Comparison of ENCODE assay signal across 8 cellular contexts in the genomic region with DNA sequence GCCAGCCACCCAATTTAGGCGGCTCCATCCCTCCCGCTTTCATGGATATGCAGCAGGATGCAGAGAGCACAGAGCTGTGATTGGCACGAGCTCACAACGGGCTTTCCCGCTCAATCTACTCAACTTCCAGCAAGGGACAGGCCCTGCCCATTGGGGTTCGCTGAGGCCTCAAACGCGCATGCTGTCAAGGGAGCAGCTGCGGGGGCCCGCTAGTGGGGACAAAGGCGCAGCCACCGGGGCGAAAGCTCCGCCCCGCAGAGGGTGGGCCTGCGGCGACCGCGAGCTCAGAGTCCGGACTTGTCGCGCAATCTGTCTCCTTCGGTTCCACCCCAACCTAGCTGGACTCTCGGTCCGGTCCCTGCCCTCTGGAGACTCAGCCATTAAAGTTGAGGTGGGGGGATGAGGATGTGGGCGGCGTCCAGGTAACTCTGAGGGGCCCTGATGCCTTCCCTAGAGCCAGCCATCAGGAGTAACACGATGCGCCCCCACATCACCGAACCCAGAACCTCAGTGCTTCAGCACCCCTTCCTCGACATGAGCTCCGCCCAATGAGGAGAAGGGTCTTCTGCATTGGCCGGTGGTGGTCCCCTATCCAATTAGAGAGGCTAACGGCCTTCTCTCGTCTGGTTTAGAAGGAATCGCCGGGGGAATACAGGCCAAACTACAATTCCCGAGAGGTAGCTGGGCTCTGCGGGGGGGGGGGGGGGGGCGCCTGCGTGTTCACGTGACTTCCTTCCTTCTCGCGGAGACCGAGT. TPM values are rescaled to one million over a fixed set of nuclear protein-coding genes. Genes with fewer than 3 reads are reported as not detected.
A peak's percentile ranks its signal among the peaks of the same experiment; 100 is the strongest.
DNase-seq lines count a peak whose midpoint lies in the region; ATAC-seq lines count a peak whose summit lies in the region.

No MANE protein-coding gene starts in this region.

- H3K27me3 Mint-ChIP-seq in activated CD8-positive, alpha-beta memory T cell treated with anti-CD3 and anti-CD28 coated beads, Interleukin-2, amount 10 ng/mL, durations not matched to agents 7 days and 5 days = no peaks in the 10 kb centered on the region

- peak; percentile 83 for DNase-seq in GM19240 (ENCODE audit: insufficient read length, low spot score)
- DNase-seq in NCI-H82 treated with DMSO at 0.1 percent for 48 hours (lab: John Stamatoyannopoulos, UW; ENCODE audit: unreplicated experiment) = peak; percentile 89
- peak; percentile 96 for DNase-seq in activated CD8-positive, alpha-beta memory T cell treated with anti-CD3 and anti-CD28 coated beads, Interleukin-2, amount 10 ng/mL, durations not matched to agents 7 days and 5 days
- peak; percentile 95 for DNase-seq in mesenteric fat pad (ENCODE audit: low spot score)
- peak; percentile 61 for DNase-seq in stimulated activated CD8-positive, alpha-beta memory T cell treated with anti-CD3 and anti-CD28 coated beads, Interleukin-15, amount 100 ng/mL, for 24 hours (ENCODE audit: low read depth)

- H3K9me3 Mint-ChIP-seq in activated CD8-positive, alpha-beta memory T cell treated with anti-CD3 and anti-CD28 coated beads, Interleukin-2, amount 10 ng/mL, durations not matched to agents 7 days and 5 days (ENCODE audit: low read depth) = no peaks in the 10 kb centered on the region

- H3K27ac Mint-ChIP-seq in activated CD8-positive, alpha-beta memory T cell treated with anti-CD3 and anti-CD28 coated beads, Interleukin-2, amount 10 ng/mL, durations not matched to agents 7 days and 5 days = peak overlapping the region; percentile 91

- peaks cover 61% of the 10 kb centered on the region for H3K4me1 Mint-ChIP-seq in activated CD8-positive, alpha-beta memory T cell treated with anti-CD3 and anti-CD28 coated beads, Interleukin-2, amount 10 ng/mL, durations not matched to agents 7 days and 5 days

- peak; percentile 43 for ATAC-seq in HG03457 (IDR thresholded peaks at IDR 0.05; ENCODE audit: unreplicated experiment)
- ATAC-seq in activated CD8-positive, alpha-beta memory T cell treated with anti-CD3 and anti-CD28 coated beads, Interleukin-2, amount 10 ng/mL, durations not matched to agents 7 days and 5 days = peak; percentile 75

- peaks cover 67 to 83% (median 72%) of the 10 kb centered on the region in 10 experiments for H3K4me1 ChIP-seq in BLaER1 treated with 17β-estradiol and CSF1 and Interleukin-3, amounts not matched to agents 10 nM and 100 nM
- H3K4me1 ChIP-seq in endocrine pancreas (ENCODE audit: control insufficient read depth, insufficient read depth, low read length) = peaks cover 17% of the 10 kb centered on the region

- peaks cover 19% of the 10 kb centered on the region for H3K36me3 Mint-ChIP-seq in activated CD8-positive, alpha-beta memory T cell treated with anti-CD3 and anti-CD28 coated beads, Interleukin-2, amount 10 ng/mL, durations not matched to agents 7 days and 5 days

- peak overlapping the region; percentile 89 to 98 (median 95) for H3K4me2 ChIP-seq in BLaER1 treated with 17β-estradiol and CSF1 and Interleukin-3, amounts not matched to agents 10 nM and 100 nM

- peaks cover 13 to 39% (median 32%) of the 10 kb centered on the region in 11 experiments; a peak in 20 of 22 replicates for H4K20me1 ChIP-seq in BLaER1 treated with 17β-estradiol and CSF1 and Interleukin-3, amounts not matched to agents 10 nM and 100 nM

- H3K27ac ChIP-seq in BLaER1 treated with 17β-estradiol and CSF1 and Interleukin-3, amounts not matched to agents 10 nM and 100 nM = peak overlapping the region; percentile 87 to 99 (median 97)

- H3K9me3 ChIP-seq in BLaER1 treated with 17β-estradiol and CSF1 and Interleukin-3, amounts not matched to agents 10 nM and 100 nM (replicated peaks in 1 of 11) = no peaks in the 10 kb centered on the region
- no peaks in the 10 kb centered on the region for H3K9me3 ChIP-seq in endocrine pancreas (ENCODE audit: control insufficient read depth, low read length)

- H3K9ac ChIP-seq in BLaER1 treated with 17β-estradiol and CSF1 and Interleukin-3, amounts not matched to agents 10 nM and 100 nM = peak overlapping the region; percentile 87 to 98 (median 94)
- H3K9ac ChIP-seq in endocrine pancreas (ENCODE audit: control insufficient read depth, insufficient read depth, low read length) = peak overlapping the region; percentile 100

- H3K4me3 Mint-ChIP-seq in activated CD8-positive, alpha-beta memory T cell treated with anti-CD3 and anti-CD28 coated beads, Interleukin-2, amount 10 ng/mL, durations not matched to agents 7 days and 5 days = peak overlapping the region; percentile 76

- H3K27me3 ChIP-seq in BLaER1 treated with 17β-estradiol and CSF1 and Interleukin-3, amounts not matched to agents 10 nM and 100 nM = no peaks in the 10 kb centered on the region
- no peaks in the 10 kb centered on the region for H3K27me3 ChIP-seq in endocrine pancreas (ENCODE audit: control insufficient read depth, insufficient read depth, low read length)

- H3K4me3 ChIP-seq in BLaER1 treated with 17β-estradiol and CSF1 and Interleukin-3, amounts not matched to agents 10 nM and 100 nM = peak overlapping the region; percentile 49 to 94 (median 68)
- peak overlapping the region; percentile 64 for H3K4me3 ChIP-seq in endocrine pancreas (ENCODE audit: control insufficient read depth, insufficient read depth, low read length)

- H3K36me3 ChIP-seq in BLaER1 treated with 17β-estradiol and CSF1 and Interleukin-3, amounts not matched to agents 10 nM and 100 nM = no peaks in the 10 kb centered on the region
- no peaks in the 10 kb centered on the region for H3K36me3 ChIP-seq in endocrine pancreas (ENCODE audit: control insufficient read depth, insufficient read depth, low read length)

- CTCF ChIA-PET in activated CD8-positive, alpha-beta memory T cell treated with anti-CD3 and anti-CD28 coated beads, Interleukin-2, amount 10 ng/mL, durations not matched to agents 7 days and 5 days (lab: Charles Lee) = interaction anchor here (0.6 to 10.6 kb wide), 13 partner anchors 10 to 268 kb away, joined by 3 to 211 read pairs (median 4); a partner anchor contains a TSS

RNA-seq across cellular contexts. Expression of a gene that starts 0.5 kb away (rescaled TPM):
- 100 to 1,000 TPM; 176 to 183 TPM for total RNA-seq in activated CD8-positive, alpha-beta memory T cell treated with anti-CD3 and anti-CD28 coated beads, Interleukin-2, amount 10 ng/mL, durations not matched to agents 7 days and 5 days
- total RNA-seq in mesenteric fat pad = 38.2 TPM

Comparison
In these comparisons a context has a peak if more than half of its experiments do, and no peak if none do; other contexts are left out.
1. Peak in every context shown above with its lines: DNase-seq, ATAC-seq, H3K4me3 ChIP-seq and H3K27ac ChIP-seq.